9 cellular contexts compared by ENCODE assay signal in the genomic region with DNA sequence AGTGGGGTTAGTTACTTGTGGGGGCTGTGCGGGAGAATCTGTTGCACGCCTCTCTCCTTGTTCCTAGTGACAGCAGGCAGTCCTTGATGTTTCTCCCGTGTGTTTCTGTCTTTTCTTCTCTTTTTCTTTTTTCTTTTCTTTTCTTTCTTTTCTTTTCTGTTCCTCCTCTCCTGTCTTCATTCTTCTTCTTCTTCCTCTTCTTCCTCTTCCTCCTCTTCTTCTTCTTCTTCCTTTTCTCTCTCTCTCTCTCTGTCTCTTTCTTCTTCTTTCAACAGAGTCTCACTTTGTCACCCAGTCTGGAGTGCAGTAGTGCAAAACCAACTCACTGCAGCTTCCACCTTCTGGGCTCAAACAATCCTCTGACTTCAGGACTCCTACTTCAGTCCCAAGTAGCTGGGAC.
"Had no signal": no experiment of that assay in that cellular context is flagged by ENCODE, and none has a peak within 500 bp of the region (broad histone marks: within the 10 kb centered on the region; RNA-seq: fewer than 3 reads in every experiment).

No MANE protein-coding gene starts in this region.

- H3K27ac ChIP-seq: GM23248, KMS-11 had no signal

- ATAC-seq: HCT116 had no signal

- H3K9me3 ChIP-seq: HAP-1 had no signal

- H3K36me3 ChIP-seq: HAP-1 had no signal

- H3K4me3 ChIP-seq: GM23248, HAP-1 had no signal

- DNase-seq: GM23248, GOT3, H7, IMR-90, Karpas-422, KBM-7 had no signal

- H3K4me1 ChIP-seq: HAP-1 had no signal
